ENCODE assay signal across 28 cellular contexts in genomic region chr1:214367841-214368240, GRCh38.
"Had no signal": no experiment of that assay in that cellular context is flagged by ENCODE, and none has a peak within 500 bp of the region (broad histone marks: within the 10 kb centered on the region; RNA-seq: fewer than 3 reads in every experiment).

No MANE protein-coding gene starts in this region.

- H3K4me1 ChIP-seq: ascending aorta, breast epithelium, colonic mucosa had no signal

- H3K27me3 ChIP-seq: ascending aorta, breast epithelium, cardiac muscle cell, colonic mucosa, dorsolateral prefrontal cortex had no signal

- H3K27ac ChIP-seq: ascending aorta, breast epithelium, cardiac muscle cell, colonic mucosa, dorsolateral prefrontal cortex had no signal

- H3K36me3 ChIP-seq: cardiac muscle cell, colonic mucosa had no signal

- ATAC-seq: activated CD4-positive, alpha-beta T cell treated with anti-CD3 and anti-CD28 coated beads for 36 hours; activated naive CD4-positive, alpha-beta T cell treated with anti-CD3 and anti-CD28 coated beads, Interleukin-2, amount 50 U/mL, for 72 hours; activated T-cell treated with anti-CD3 and anti-CD28 coated beads, Interleukin-2, amount 50 U/mL, for 72 hours; esophagus mucosa had no signal

- H3K4me3 ChIP-seq: ascending aorta, breast epithelium, cardiac muscle cell, colonic mucosa, dorsolateral prefrontal cortex had no signal

- DNase-seq: activated CD4-positive, alpha-beta memory T cell treated with anti-CD3 and anti-CD28 coated beads for 36 hours; activated CD4-positive, alpha-beta T cell treated with anti-CD3 and anti-CD28 coated beads for 36 hours; activated CD4-positive, alpha-beta T cell treated with anti-CD3 and anti-CD28 coated beads, Interleukin-2, amount 10 ng/mL, durations not matched to agents 24 days and 14 days; activated CD4-positive, CD25-positive, alpha-beta regulatory T cell; activated CD4-positive, CD25-positive, alpha-beta regulatory T cell treated with anti-CD3 and anti-CD28 coated beads, Interleukin-2, amount 50 U/mL, for 72 hours; activated CD8-positive, alpha-beta memory T cell treated with anti-CD3 and anti-CD28 coated beads, Interleukin-2, amount 50 U/mL, for 48 hours; activated gamma-delta T cell; activated naive CD4-positive, alpha-beta T cell; activated naive CD4-positive, alpha-beta T cell treated with anti-CD3 and anti-CD28 coated beads, Interleukin-2, amount 10 ng/mL, durations not matched to agents 7 days and 5 days; activated naive CD8-positive, alpha-beta T cell treated with anti-CD3 and anti-CD28 coated beads, Interleukin-2, amount 10 ng/mL, durations not matched to agents 7 days and 5 days; activated T-cell treated with anti-CD3 and anti-CD28 coated beads for 4 hours; activated T-cell treated with anti-CD3 and anti-CD28 coated beads, Interleukin-2, amount 50 U/mL, for 24 hours; activated T-cell treated with anti-CD3 and anti-CD28 coated beads, Interleukin-2, amount 50 U/mL, for 72 hours; central memory CD4-positive, alpha-beta T cell; cerebellar nuclear complex; colonic mucosa; dorsolateral prefrontal cortex; effector memory CD4-positive, alpha-beta T cell; endodermal cell; foreskin fibroblast; head of caudate nucleus; hippocampal formation; T1000 had no signal
